Comparison of ENCODE assay signal across 8 cellular contexts in genomic region chr12:32107376-32108267, GRCh38. TPM values are rescaled to one million over a fixed set of nuclear protein-coding genes. Genes with fewer than 3 reads are reported as not detected.
DNase-seq lines count a peak whose midpoint lies in the region; ATAC-seq and TF ChIP-seq lines count a peak whose summit lies in the region.

No MANE protein-coding gene starts in this region.

- POLR2A ChIA-PET in PC-9 (lab: Charles Lee; ENCODE audit: unreplicated experiment): interaction anchor here (0.6 to 1.1 kb wide), 2 partner anchors 8 to 185 kb away, joined by 4 to 6 read pairs; no protein-coding TSS in a partner anchor

- peak overlapping the region; percentile 93 for H3K4me3 ChIP-seq in PC-9
- H3K4me3 ChIP-seq in psoas muscle: peak overlapping the region; percentile 85

- no peaks in the 10 kb centered on the region for H4K20me1 ChIP-seq in PC-9 (ENCODE audit: insufficient read depth)

- BruUV-seq in PC-9 (replicated peaks; lab: Mats Ljungman, UMichigan): TSS peak; percentile 60

- intact Hi-C loops in PC-9 (cut with micrococcal nuclease; ENCODE audit: unreplicated experiment) (loop anchor here (1.0 to 5.0 kb wide), 4 partner anchors 8 to 735 kb away; no protein-coding TSS in a partner anchor), head of caudate nucleus (cut with DNase I) (no loop called here), psoas muscle (cut with DNase I) (no loop called here)

- no peaks in the 10 kb centered on the region for H3K9me3 Mint-ChIP-seq in activated naive CD4-positive, alpha-beta T cell treated with anti-CD3 and anti-CD28 coated beads, Interleukin-2, amount 50 U/mL, for 72 hours

- peak; percentile 3 for ATAC-seq in HG02642 (IDR thresholded peaks at IDR 0.05; ENCODE audit: poor library complexity, unreplicated experiment)
- ATAC-seq in activated naive CD4-positive, alpha-beta T cell treated with anti-CD3 and anti-CD28 coated beads, Interleukin-2, amount 50 U/mL, for 72 hours: peak; percentile 35 to 61
- peak in 1 of 4 donors; percentile 2 for ATAC-seq in psoas muscle
- no peak for ATAC-seq in HG03039 (IDR thresholded peaks at IDR 0.05; ENCODE audit: unreplicated experiment)
- ATAC-seq in GM21381 (IDR thresholded peaks at IDR 0.05; ENCODE audit: unreplicated experiment): no peak

- peak; percentile 59 for DNase-seq in ELF-1 (ENCODE audit: low read depth, low spot score)
- peak; percentile 42 to 68 for DNase-seq in PC-9
- peak in 1 of 2 donors; percentile 31 for DNase-seq in activated naive CD4-positive, alpha-beta T cell treated with anti-CD3 and anti-CD28 coated beads, Interleukin-2, amount 50 U/mL, for 72 hours (ENCODE audit: low spot score in 2 of 2)
- DNase-seq in head of caudate nucleus: peak in 29 of 42 donors; percentile 3 to 56 (median 23)
- peak in 1 of 2 donors; percentile 8 for DNase-seq in psoas muscle

- H3K4me2 ChIP-seq in PC-9: peak overlapping the region; percentile 80

- CTCF ChIA-PET in PC-9 (lab: Charles Lee): no interaction called here

- H3K36me3 Mint-ChIP-seq in activated naive CD4-positive, alpha-beta T cell treated with anti-CD3 and anti-CD28 coated beads, Interleukin-2, amount 50 U/mL, for 72 hours: peaks cover 0 to 15% of the 10 kb centered on the region in 2 donors

- H3K27ac Mint-ChIP-seq in activated naive CD4-positive, alpha-beta T cell treated with anti-CD3 and anti-CD28 coated beads, Interleukin-2, amount 50 U/mL, for 72 hours: peak overlapping the region; percentile 90 to 98

- H3K79me2 ChIP-seq in PC-9 (ENCODE audit: low read depth): peaks cover 48% of the 10 kb centered on the region

- TF ChIP-seq CTCF in PC-9 (conservative IDR thresholded peaks at IDR 0.05) (no peak), psoas muscle (IDR thresholded peaks at IDR 0.05) (no peak)

- H3K27ac ChIP-seq in PC-9: peak overlapping the region; percentile 71
- peak overlapping the region; percentile 70 for H3K27ac ChIP-seq in psoas muscle

- H3K9me2 ChIP-seq in PC-9 (ENCODE audit: insufficient read depth): no peaks in the 10 kb centered on the region

- no peaks in the 10 kb centered on the region for H3K9me3 ChIP-seq in PC-9 (ENCODE audit: insufficient read depth, low read depth)
- no peaks in the 10 kb centered on the region for H3K9me3 ChIP-seq in psoas muscle

- H3K36me3 ChIP-seq in PC-9 (ENCODE audit: low read depth): 0 out of 2 replicates have a peak, but pooled peaks cover 9% of the 10 kb centered on the region
- H3K36me3 ChIP-seq in psoas muscle (ENCODE audit: insufficient read depth in 1 of 2, low read depth in 1 of 2): no peaks in the 10 kb centered on the region

- 14 to 21% (median 20%) methylated on average over 14 of the region's 14 CpGs for WGBS in psoas muscle, 3 donors

- H3F3A ChIP-seq in PC-9 (ENCODE audit: insufficient read depth, low read depth): peaks cover 21% of the 10 kb centered on the region; the same call in 1 of the 2 replicates

- H3K27me3 ChIP-seq in PC-9 (ENCODE audit: insufficient read depth, low read depth) (no peaks in the 10 kb centered on the region), psoas muscle (ENCODE audit: insufficient read depth in 3 of 3, low read length in 2 of 3) (peaks cover 0 to 17% (median 2%) of the 10 kb centered on the region in 3 donors)

- peak overlapping the region; percentile 93 for H2AFZ ChIP-seq in PC-9

- H3K4me1 ChIP-seq in PC-9 (replicated peaks; ENCODE audit: insufficient read depth) (peaks cover 27% of the 10 kb centered on the region), psoas muscle (peaks cover 5% of the 10 kb centered on the region)

RNA-seq across cellular contexts. Expression of gene BICD1, which starts 1.0 kb away (rescaled TPM):
- total RNA-seq in PC-9 (2021) (41.1 and 41.3 TPM in 2 replicates), psoas muscle (1 to 10 TPM; 2.8 to 9.8 (median 4.5) TPM)
- 10 to 100 TPM; 15.1 to 18.4 TPM for total RNA-seq in activated naive CD4-positive, alpha-beta T cell treated with anti-CD3 and anti-CD28 coated beads, Interleukin-2, amount 50 U/mL, for 72 hours
- polyA plus RNA-seq in psoas muscle: 1 to 10 TPM in 1 of 3 donors, under 1 TPM in 2; 0.55 to 2.1 (median 0.99) TPM

Comparison
In these comparisons a context has a peak if more than half of its experiments do, and no peak if none do; other contexts are left out.
1. ATAC-seq: peak in HG02642 (single experiment) and activated naive CD4-positive, alpha-beta T cell treated with anti-CD3 and anti-CD28 coated beads, Interleukin-2, amount 50 U/mL, for 72 hours (2 of 2); none in HG03039 (single experiment) and GM21381 (single experiment).